In the genomic region with DNA sequence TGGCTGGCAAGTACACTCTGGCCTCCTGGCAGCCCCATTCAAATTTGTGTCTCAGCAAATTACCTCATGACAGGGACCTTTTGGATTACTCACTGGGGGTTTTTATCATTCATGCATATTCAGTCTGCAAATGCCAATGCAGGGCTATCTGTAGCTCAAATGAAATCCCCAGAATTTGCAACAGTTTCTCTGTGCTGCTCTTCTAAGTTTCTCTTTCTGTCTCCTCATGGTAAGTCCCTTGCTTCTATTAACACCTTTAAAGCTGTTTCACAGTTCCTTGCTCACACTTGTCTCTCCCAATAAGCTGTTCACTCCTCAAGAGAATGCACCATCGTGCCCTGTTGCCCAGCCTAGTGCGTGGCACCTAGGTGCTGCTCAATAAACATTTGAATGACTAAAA, we compare ENCODE assay signal across 11 cellular contexts. TPM values are rescaled to one million over a fixed set of nuclear protein-coding genes. Genes with fewer than 3 reads are reported as not detected.
A peak's percentile ranks its signal among the peaks of the same experiment; 100 is the strongest.
DNase-seq lines count a peak whose midpoint lies in the region; ATAC-seq and TF ChIP-seq lines count a peak whose summit lies in the region.
"Had no signal": no experiment of that assay in that cellular context is flagged by ENCODE, and none has a peak within 500 bp of the region (broad histone marks: within the 10 kb centered on the region; RNA-seq: fewer than 3 reads in every experiment).

No MANE protein-coding gene starts in this region.

- no peaks in the 10 kb centered on the region for H3K9me3 Mint-ChIP-seq in activated T-cell treated with anti-CD3 and anti-CD28 coated beads, Interleukin-2, amount 50 U/mL, for 4 hours
- H3K9me3 Mint-ChIP-seq in stimulated activated naive B cell treated with anti-CD40 and anti-IgM and Interleukin-4, amounts not matched to agents 10 μg/mL and 1 μg/mL and 100 μg/mL, for 72 hours: no peaks in the 10 kb centered on the region

- H3K4me1 ChIP-seq in colonic mucosa: peaks cover 5% of the 10 kb centered on the region

- no peaks in the 10 kb centered on the region for H3K36me3 Mint-ChIP-seq in activated T-cell treated with anti-CD3 and anti-CD28 coated beads, Interleukin-2, amount 50 U/mL, for 4 hours (ENCODE audit: insufficient read depth)
- H3K36me3 Mint-ChIP-seq in stimulated activated naive B cell treated with anti-CD40 and anti-IgM and Interleukin-4, amounts not matched to agents 10 μg/mL and 1 μg/mL and 100 μg/mL, for 72 hours: no peaks in the 10 kb centered on the region

- H3K9me3 ChIP-seq in colonic mucosa: no peaks in the 10 kb centered on the region
- H3K9me3 ChIP-seq: SJSA1 had no signal

- no peak overlapping the region for H3K9ac ChIP-seq in colonic mucosa (ENCODE audit: low read depth in 2 of 2, low read length in 2 of 2)

- no peaks in the 10 kb centered on the region for H3K36me3 ChIP-seq in colonic mucosa
- H3K36me3 ChIP-seq: SJSA1 had no signal

- ATAC-seq in activated T-cell treated with anti-CD3 and anti-CD28 coated beads, Interleukin-2, amount 50 U/mL, for 4 hours: peak; percentile 39 to 46
- peak; percentile 53 for ATAC-seq in GM21619 (IDR thresholded peaks at IDR 0.05; ENCODE audit: unreplicated experiment)
- peak; percentile 44 for ATAC-seq in HG03135 (IDR thresholded peaks at IDR 0.05; ENCODE audit: unreplicated experiment)
- peak; percentile 58 to 76 for ATAC-seq in stimulated activated naive B cell treated with anti-CD40 and anti-IgM and Interleukin-4, amounts not matched to agents 10 μg/mL and 1 μg/mL and 100 μg/mL, for 72 hours (replicated peaks)

- peaks cover 7% of the 10 kb centered on the region for H3K27me3 ChIP-seq in colonic mucosa

- no peak overlapping the region for H3K4me3 Mint-ChIP-seq in activated T-cell treated with anti-CD3 and anti-CD28 coated beads, Interleukin-2, amount 50 U/mL, for 4 hours
- H3K4me3 Mint-ChIP-seq in stimulated activated naive B cell treated with anti-CD40 and anti-IgM and Interleukin-4, amounts not matched to agents 10 μg/mL and 1 μg/mL and 100 μg/mL, for 72 hours: no peak overlapping the region

- H3K27ac ChIP-seq in colonic mucosa: no peak overlapping the region
- H3K27ac ChIP-seq: SJSA1 had no signal

- no peak overlapping the region for H3K4me3 ChIP-seq in colonic mucosa
- H3K4me3 ChIP-seq: SJSA1 had no signal

- H3K4me1 Mint-ChIP-seq in activated T-cell treated with anti-CD3 and anti-CD28 coated beads, Interleukin-2, amount 50 U/mL, for 4 hours (ENCODE audit: low read depth): peaks cover 13% of the 10 kb centered on the region
- H3K4me1 Mint-ChIP-seq in stimulated activated naive B cell treated with anti-CD40 and anti-IgM and Interleukin-4, amounts not matched to agents 10 μg/mL and 1 μg/mL and 100 μg/mL, for 72 hours: peaks cover 23 to 34% of the 10 kb centered on the region in 2 donors

- peak overlapping the region; percentile 9 for H3K27ac Mint-ChIP-seq in stimulated activated naive B cell treated with anti-CD40 and anti-IgM and Interleukin-4, amounts not matched to agents 10 μg/mL and 1 μg/mL and 100 μg/mL, for 72 hours
- H3K27ac Mint-ChIP-seq: progenitor cell of endocrine pancreas had no signal

- intact Hi-C loops in colonic mucosa (cut with DNase I): no loop called here

- peaks cover 30% of the 10 kb centered on the region for H3K27me3 Mint-ChIP-seq in activated T-cell treated with anti-CD3 and anti-CD28 coated beads, Interleukin-2, amount 50 U/mL, for 4 hours (ENCODE audit: low read depth)
- H3K27me3 Mint-ChIP-seq in stimulated activated naive B cell treated with anti-CD40 and anti-IgM and Interleukin-4, amounts not matched to agents 10 μg/mL and 1 μg/mL and 100 μg/mL, for 72 hours: peaks cover 26 to 40% of the 10 kb centered on the region in 2 donors

- TF ChIP-seq CTCF in colonic mucosa (IDR thresholded peaks at IDR 0.05): no peak

- DNase-seq in activated T-cell treated with anti-CD3 and anti-CD28 coated beads, Interleukin-2, amount 50 U/mL, for 4 hours: no peak
- no peak for DNase-seq in activated T-cell treated with anti-CD3 and anti-CD28 coated beads, Interleukin-2, amount 50 U/mL, for 48 hours
- peak; percentile 18 for DNase-seq in stimulated activated naive B cell treated with anti-CD40 and anti-IgM and Interleukin-4, amounts not matched to agents 10 μg/mL and 1 μg/mL and 100 μg/mL, for 72 hours
- no peak for DNase-seq in activated gamma-delta T cell treated with Interleukin-2 at 50 U/mL for 16 hours
- DNase-seq in HK-2 (ENCODE audit: unreplicated experiment): no peak
- DNase-seq in colonic mucosa: no peak
- DNase-seq: ACHN had no signal

RNA-seq across cellular contexts. Expression of gene FAM78B, which starts 3.3 kb away (rescaled TPM):
- 1 to 10 TPM in 1 of 3 donors, under 1 TPM in 2; 0.46 to 1.5 (median 0.90) TPM for total RNA-seq in activated T-cell treated with anti-CD3 and anti-CD28 coated beads, Interleukin-2, amount 50 U/mL, for 4 hours
- total RNA-seq in colonic mucosa: 1 to 10 TPM in 1 of 2 donors, under 1 TPM in 1; 0.69 to 1.2 TPM
